Comparison of ENCODE assay signal across 8 cellular contexts in genomic region chr1:10795305-10796021, GRCh38. TPM values are rescaled to one million over a fixed set of nuclear protein-coding genes. Genes with fewer than 3 reads are reported as not detected.
DNase-seq lines count a peak whose midpoint lies in the region; ATAC-seq and TF ChIP-seq lines count a peak whose summit lies in the region.

No MANE protein-coding gene starts in this region.

- peak overlapping the region; percentile 50 for H3K4me3 ChIP-seq in GM12864 (ENCODE audit: low read depth, low read length)
- H3K4me3 ChIP-seq in SK-N-SH (ENCODE audit: low read depth in 2 of 2, low read length in 1 of 2) = peak overlapping the region; percentile 45 to 59
- H3K4me3 ChIP-seq in foreskin fibroblast (ENCODE audit: low read depth in 1 of 2, low read length in 2 of 2) = peak overlapping the region; percentile 37 to 42
- H3K4me3 ChIP-seq in prostate gland = peak overlapping the region; percentile 68 to 85

- H3K4me1 ChIP-seq in SK-N-SH (ENCODE audit: control insufficient read depth in 1 of 2, insufficient read depth in 2 of 2, low read depth in 1 of 2, low read length in 1 of 2) (peaks cover 3 to 18% of the 10 kb centered on the region in 2 experiments; a peak in 2 of 4 replicates), prostate gland (replicated peaks) (peaks cover 10% of the 10 kb centered on the region)

- intact Hi-C loops in prostate gland (cut with DNase I) = loop anchor here (2.0 kb wide), 2 partner anchors 71 to 265 kb away; no protein-coding TSS in a partner anchor

- no peaks in the 10 kb centered on the region for H3K79me2 ChIP-seq in SK-N-SH (ENCODE audit: insufficient read depth)

- WGBS in SK-N-SH (ENCODE audit: low lambda C conversion rate) = 0% methylated on average over 18 of the region's 38 CpGs
- 0% methylated on average over 37 of the region's 38 CpGs for WGBS in prostate gland

- TF ChIP-seq EP300 in SK-N-SH (IDR thresholded peaks at IDR 0.05; ENCODE audit: borderline replicate concordance in 1 of 2, low read depth in 1 of 2, low read length in 1 of 2) = no peak

- H3K27ac ChIP-seq in SK-N-SH (ENCODE audit: low read depth in 2 of 2, low read length in 1 of 2) = no peak overlapping the region
- H3K27ac ChIP-seq in prostate gland = peak overlapping the region; percentile 92 to 96

- no peaks in the 10 kb centered on the region for H4K20me1 ChIP-seq in SK-N-SH (ENCODE audit: insufficient read depth)

- no peak overlapping the region for H2AFZ ChIP-seq in SK-N-SH (ENCODE audit: low read depth)

- no peak overlapping the region for H3K9ac ChIP-seq in SK-N-SH

- H3K9me3 ChIP-seq in SK-N-SH (no peaks in the 10 kb centered on the region), prostate gland (no peaks in the 10 kb centered on the region)

- CTCF ChIA-PET in SK-N-SH (lab: Yijun Ruan, JAX) = interaction anchor here (0.7 to 3.6 kb wide), 10 partner anchors 10 to 288 kb away, joined by 3 to 19 read pairs (median 3); no protein-coding TSS in a partner anchor

- TF ChIP-seq RAD21 in SK-N-SH (IDR thresholded peaks at IDR 0.05; ENCODE audit: low read length) = no peak

- POLR2A ChIA-PET in SK-N-SH (lab: Yijun Ruan, JAX) = no interaction called here

- no peaks in the 10 kb centered on the region for H3K9me2 ChIP-seq in SK-N-SH

- H3K27me3 ChIP-seq in SK-N-SH (ENCODE audit: insufficient read depth) = peaks cover 52% of the 10 kb centered on the region
- no peaks in the 10 kb centered on the region for H3K27me3 ChIP-seq in prostate gland (replicated peaks; ENCODE audit: insufficient read depth)

- TF ChIP-seq CTCF in GM12864 (IDR thresholded peaks at IDR 0.05; ENCODE audit: low read depth, low read length, missing control alignments) (no peak), SK-N-SH (IDR thresholded peaks at IDR 0.05) (no peak), foreskin fibroblast (IDR thresholded peaks at IDR 0.05; ENCODE audit: low read depth, low read length) (no peak), prostate gland (IDR thresholded peaks at IDR 0.05) (no peak)

- peak overlapping the region; percentile 89 for H3K4me2 ChIP-seq in SK-N-SH

- H3K36me3 ChIP-seq in SK-N-SH (replicated peaks in 1 of 2; ENCODE audit: control insufficient read depth in 1 of 2, insufficient read depth in 2 of 2, low read length in 1 of 2) = no peaks in the 10 kb centered on the region
- no peaks in the 10 kb centered on the region for H3K36me3 ChIP-seq in prostate gland

- peaks cover 3% of the 10 kb centered on the region for H3F3A ChIP-seq in SK-N-SH (replicated peaks; ENCODE audit: insufficient read depth)

- no peak for TF ChIP-seq POLR2A in prostate gland (IDR thresholded peaks at IDR 0.05)

- ATAC-seq in GM21786 (IDR thresholded peaks at IDR 0.05; ENCODE audit: unreplicated experiment) (no peak), GM18907 (IDR thresholded peaks at IDR 0.05; ENCODE audit: unreplicated experiment) (no peak)

- DNase-seq in GM12864 (ENCODE audit: low read depth) = no peak
- peak; percentile 59 for DNase-seq in SK-N-SH
- peak in 1 of 2 donors; percentile 30 for DNase-seq in foreskin fibroblast
- peak; percentile 49 for DNase-seq in prostate gland (ENCODE audit: low spot score)
- no peak for DNase-seq in NCI-H774 (lab: John Stamatoyannopoulos, UW)
- DNase-seq in NCI-H1436 treated with DMSO at 0.1 percent for 48 hours (lab: John Stamatoyannopoulos, UW) = no peak

TF ChIP-seq in SK-N-SH, 30 proteins besides CTCF, POLR2A, EP300 and RAD21:
- TF ChIP-seq PBX3 (IDR thresholded peaks at IDR 0.05) = no peak
- no peak for TF ChIP-seq RCOR1 (IDR thresholded peaks at IDR 0.05; ENCODE audit: low read length)
TF ChIP-seq in SK-N-SH: peak in this region for 0.

RNA-seq across cellular contexts. Expression of gene CASZ1, which starts 1.0 kb away (rescaled TPM):
- 0.37 and 0.51 TPM in 2 replicates for polyA plus RNA-seq in SK-N-SH (2012; rRNA removed)
- polyA plus RNA-seq in SK-N-SH (2012; cell fraction: cytosol; rRNA removed) = 0.21 and 0.41 TPM in 2 replicates
- 1.0 and 1.4 TPM in 2 replicates for polyA plus RNA-seq in SK-N-SH (2012; cell fraction: nucleus; rRNA removed)
- 10 to 100 TPM; 90.9 to 96.9 TPM for total RNA-seq in prostate gland

Comparison
In these comparisons a context has a peak if more than half of its experiments do, and no peak if none do; other contexts are left out.
1. DNase-seq: peak in SK-N-SH (single experiment) and prostate gland (single experiment); none in GM12864 (single experiment), NCI-H774 (single experiment) and NCI-H1436 treated with DMSO at 0.1 percent for 48 hours (single experiment).
2. H3K27ac ChIP-seq: peak in prostate gland (2 of 2); none in SK-N-SH (0 of 2).
3. Peak in every context shown above with its lines, with median percentiles within 50 percentile points of each other: H3K4me3 ChIP-seq.